Comparison of ENCODE assay signal across 11 cellular contexts in genomic region chr18:63971320-63972071, GRCh38. TPM values are rescaled to one million over a fixed set of nuclear protein-coding genes. Genes with fewer than 3 reads are reported as not detected.
DNase-seq lines count a peak whose midpoint lies in the region; ATAC-seq, FAIRE-seq and TF ChIP-seq lines count a peak whose summit lies in the region.
"Had no signal": no experiment of that assay in that cellular context is flagged by ENCODE, and none has a peak within 500 bp of the region (broad histone marks: within the 10 kb centered on the region; RNA-seq: fewer than 3 reads in every experiment).

No MANE protein-coding gene starts in this region.

- peak overlapping the region; percentile 84 for H3K4me3 Mint-ChIP-seq in activated CD8-positive, alpha-beta memory T cell treated with anti-CD3 and anti-CD28 coated beads, Interleukin-2, amount 10 ng/mL, durations not matched to agents 7 days and 5 days
- H3K4me3 Mint-ChIP-seq in activated naive CD8-positive, alpha-beta T cell treated with anti-CD3 and anti-CD28 coated beads, Interleukin-2, amount 10 ng/mL, durations not matched to agents 7 days and 5 days: peak overlapping the region; percentile 93

- POLR2A ChIA-PET in activated naive CD8-positive, alpha-beta T cell treated with anti-CD3 and anti-CD28 coated beads, Interleukin-2, amount 10 ng/mL, durations not matched to agents 7 days and 5 days (lab: Charles Lee): no interaction called here

- CTCF ChIA-PET in activated CD8-positive, alpha-beta memory T cell treated with anti-CD3 and anti-CD28 coated beads, Interleukin-2, amount 10 ng/mL, durations not matched to agents 7 days and 5 days (lab: Charles Lee): no interaction called here

- H3K27me3 Mint-ChIP-seq in activated CD8-positive, alpha-beta memory T cell treated with anti-CD3 and anti-CD28 coated beads, Interleukin-2, amount 10 ng/mL, durations not matched to agents 7 days and 5 days: no peaks in the 10 kb centered on the region
- H3K27me3 Mint-ChIP-seq in activated naive CD8-positive, alpha-beta T cell treated with anti-CD3 and anti-CD28 coated beads, Interleukin-2, amount 10 ng/mL, durations not matched to agents 7 days and 5 days: no peaks in the 10 kb centered on the region

- no peak for FAIRE-seq in GM19239 (lab: Jason Lieb, UNC)
- FAIRE-seq: G401.6 had no signal

- H3K36me3 ChIP-seq in kidney epithelial cell (ENCODE audit: control insufficient read depth, insufficient read depth, low read length): no peaks in the 10 kb centered on the region
- no peaks in the 10 kb centered on the region for H3K36me3 ChIP-seq in suprapubic skin

- no peak for TF ChIP-seq CTCF in kidney epithelial cell (IDR thresholded peaks at IDR 0.05; ENCODE audit: insufficient read depth, low read length, poor library complexity, severe bottlenecking)
- no peak for TF ChIP-seq CTCF in suprapubic skin (IDR thresholded peaks at IDR 0.05)

- H3K27ac Mint-ChIP-seq in activated CD8-positive, alpha-beta memory T cell treated with anti-CD3 and anti-CD28 coated beads, Interleukin-2, amount 10 ng/mL, durations not matched to agents 7 days and 5 days: peak overlapping the region; percentile 86
- peak overlapping the region; percentile 96 for H3K27ac Mint-ChIP-seq in activated naive CD8-positive, alpha-beta T cell treated with anti-CD3 and anti-CD28 coated beads, Interleukin-2, amount 10 ng/mL, durations not matched to agents 7 days and 5 days

- WGBS in suprapubic skin: 53% methylated on average over 13 of the region's 13 CpGs

- peak overlapping the region; percentile 66 for H3K4me3 ChIP-seq in kidney epithelial cell (ENCODE audit: low read depth, low read length)
- H3K4me3 ChIP-seq in suprapubic skin: peak overlapping the region; percentile 89

- no peak for DNase-seq in activated CD8-positive, alpha-beta memory T cell treated with anti-CD3 and anti-CD28 coated beads, Interleukin-2, amount 10 ng/mL, durations not matched to agents 7 days and 5 days
- no peak for DNase-seq in activated CD8-positive, alpha-beta memory T cell treated with anti-CD3 and anti-CD28 coated beads for 24 hours
- no peak for DNase-seq in activated naive CD8-positive, alpha-beta T cell treated with anti-CD3 and anti-CD28 coated beads, Interleukin-2, amount 10 ng/mL, durations not matched to agents 7 days and 5 days
- no peak for DNase-seq in kidney epithelial cell (ENCODE audit: low read depth)
- DNase-seq in suprapubic skin (ENCODE audit: low spot score in 2 of 2): no peak
- no peak for DNase-seq in GM19239 (ENCODE audit: insufficient read length, low spot score)
- no peak for DNase-seq in activated CD4-positive, CD25-positive, alpha-beta regulatory T cell (lab: John Stamatoyannopoulos, UW)
- DNase-seq in ACHN: no peak
- DNase-seq: NCI-H446 treated with DMSO at 0.1 percent for 48 hours had no signal

- H3K4me1 ChIP-seq in suprapubic skin: peaks cover 24% of the 10 kb centered on the region

- H3K9me3 ChIP-seq in suprapubic skin: no peaks in the 10 kb centered on the region
- H3K9me3 ChIP-seq: mucosa of descending colon had no signal

- in situ Hi-C loops in ACHN (cut with HindIII; ENCODE audit: low pct_ligation_motif_present, low pct_unique_long_range_greater_than_20kb, low sequenced_read_pairs): no loop called here

- H3K27ac ChIP-seq in suprapubic skin: peak overlapping the region; percentile 100

- no peak for TF ChIP-seq EP300 in suprapubic skin (IDR thresholded peaks at IDR 0.05)

- no peak for ATAC-seq in activated CD8-positive, alpha-beta memory T cell treated with anti-CD3 and anti-CD28 coated beads, Interleukin-2, amount 10 ng/mL, durations not matched to agents 7 days and 5 days
- no peak for ATAC-seq in activated naive CD8-positive, alpha-beta T cell treated with anti-CD3 and anti-CD28 coated beads, Interleukin-2, amount 10 ng/mL, durations not matched to agents 7 days and 5 days (ENCODE audit: low read depth)

- H3K9me3 Mint-ChIP-seq in activated CD8-positive, alpha-beta memory T cell treated with anti-CD3 and anti-CD28 coated beads, Interleukin-2, amount 10 ng/mL, durations not matched to agents 7 days and 5 days (ENCODE audit: low read depth): no peaks in the 10 kb centered on the region
- no peaks in the 10 kb centered on the region for H3K9me3 Mint-ChIP-seq in activated naive CD8-positive, alpha-beta T cell treated with anti-CD3 and anti-CD28 coated beads, Interleukin-2, amount 10 ng/mL, durations not matched to agents 7 days and 5 days

- H3K27me3 ChIP-seq in kidney epithelial cell (ENCODE audit: control insufficient read depth, insufficient read depth, low read length) (no peaks in the 10 kb centered on the region), suprapubic skin (no peaks in the 10 kb centered on the region)

- H3K36me3 Mint-ChIP-seq in activated CD8-positive, alpha-beta memory T cell treated with anti-CD3 and anti-CD28 coated beads, Interleukin-2, amount 10 ng/mL, durations not matched to agents 7 days and 5 days: no peaks in the 10 kb centered on the region
- H3K36me3 Mint-ChIP-seq in activated naive CD8-positive, alpha-beta T cell treated with anti-CD3 and anti-CD28 coated beads, Interleukin-2, amount 10 ng/mL, durations not matched to agents 7 days and 5 days: no peaks in the 10 kb centered on the region

- peaks cover 26% of the 10 kb centered on the region for H3K4me1 Mint-ChIP-seq in activated CD8-positive, alpha-beta memory T cell treated with anti-CD3 and anti-CD28 coated beads, Interleukin-2, amount 10 ng/mL, durations not matched to agents 7 days and 5 days
- H3K4me1 Mint-ChIP-seq in activated naive CD8-positive, alpha-beta T cell treated with anti-CD3 and anti-CD28 coated beads, Interleukin-2, amount 10 ng/mL, durations not matched to agents 7 days and 5 days: peaks cover 25% of the 10 kb centered on the region

- no peak for TF ChIP-seq POLR2A in suprapubic skin (IDR thresholded peaks at IDR 0.05)

RNA-seq across cellular contexts. Expression of gene SERPINB8, which starts 1.6 kb away (rescaled TPM):
- total RNA-seq in activated CD8-positive, alpha-beta memory T cell treated with anti-CD3 and anti-CD28 coated beads, Interleukin-2, amount 10 ng/mL, durations not matched to agents 7 days and 5 days: 1 to 10 TPM; 2.9 to 7.2 TPM
- 1 to 10 TPM; 6.0 to 7.3 TPM for total RNA-seq in activated naive CD8-positive, alpha-beta T cell treated with anti-CD3 and anti-CD28 coated beads, Interleukin-2, amount 10 ng/mL, durations not matched to agents 7 days and 5 days
- total RNA-seq in kidney epithelial cell: 22.5 and 23.6 TPM in 2 replicates
- 10 to 100 TPM; 47.3 to 64.2 (median 60.5) TPM for total RNA-seq in suprapubic skin

RNA-seq across cellular contexts. Expression of gene HMSD, which starts 22.4 kb away (rescaled TPM):
- total RNA-seq in activated CD8-positive, alpha-beta memory T cell treated with anti-CD3 and anti-CD28 coated beads, Interleukin-2, amount 10 ng/mL, durations not matched to agents 7 days and 5 days: 1 to 10 TPM; 1.6 to 5.5 TPM
- not detected for total RNA-seq in activated naive CD8-positive, alpha-beta T cell treated with anti-CD3 and anti-CD28 coated beads, Interleukin-2, amount 10 ng/mL, durations not matched to agents 7 days and 5 days
- total RNA-seq in kidney epithelial cell: not detected in 2 replicates
- total RNA-seq in suprapubic skin: not detected
